In genomic region chr17:74748529-74749261, GRCh38 we compare ENCODE assay signal across 1 cellular context.
A peak's percentile ranks its signal among the peaks of the same experiment; 100 is the strongest.
TF ChIP-seq lines count a peak whose summit lies in the region.

TSS of gene NHERF1 (plus strand) at chr17:74748628. CDS start at chr17:74748847, 219 bp downstream.

TF ChIP-seq in HepG2, 621 proteins besides CTCF, POLR2A, EP300 and RAD21 (continued from another document and continues in another):
- TF ChIP-seq ZUFSP (CRISPR knock-in tag; IDR thresholded peaks at IDR 0.05; ENCODE audit: borderline replicate concordance) = no peak
- TF ChIP-seq ZNF530 (CRISPR knock-in tag; IDR thresholded peaks at IDR 0.05; ENCODE audit: low read depth) = no peak
- no peak for TF ChIP-seq TRIM24 (CRISPR knock-in tag; IDR thresholded peaks at IDR 0.05)
- peak; percentile 23; the same call in 1 of the 2 replicates for TF ChIP-seq ELF1 (CRISPR knock-in tag; IDR thresholded peaks at IDR 0.05)
- peak; percentile 61 for TF ChIP-seq KMT2A (CRISPR knock-in tag; IDR thresholded peaks at IDR 0.05)
- peak; percentile 92 for TF ChIP-seq ZNF430 (CRISPR knock-in tag; IDR thresholded peaks at IDR 0.05)
- TF ChIP-seq NRL (CRISPR knock-in tag; IDR thresholded peaks at IDR 0.05; ENCODE audit: borderline replicate concordance) = peak; percentile 92
- TF ChIP-seq GRHL1 (CRISPR knock-in tag; conservative IDR thresholded peaks at IDR 0.05) = no peak
- TF ChIP-seq SMYD3 (CRISPR knock-in tag; IDR thresholded peaks at IDR 0.05) = no peak
- peak; percentile 79; the same call in 1 of the 2 replicates for TF ChIP-seq ZNF678 (CRISPR knock-in tag; IDR thresholded peaks at IDR 0.05)
- no peak for TF ChIP-seq RBAK (CRISPR knock-in tag; IDR thresholded peaks at IDR 0.05)
- TF ChIP-seq IKZF4 (CRISPR knock-in tag; IDR thresholded peaks at IDR 0.05; ENCODE audit: borderline replicate concordance, low read depth, not compliant biosample characterization) = peak; percentile 60
- no peak for TF ChIP-seq ZNF607 (CRISPR knock-in tag; IDR thresholded peaks at IDR 0.05; ENCODE audit: borderline replicate concordance)
- TF ChIP-seq ZNF660 (CRISPR knock-in tag; IDR thresholded peaks at IDR 0.05; ENCODE audit: borderline replicate concordance, low read depth) = 0 out of 2 replicates have a peak, but pooled peaks have one; percentile 81
- 0 out of 2 replicates have a peak, but pooled peaks have one; percentile 41 for TF ChIP-seq ZNF33A (CRISPR knock-in tag; IDR thresholded peaks at IDR 0.05; ENCODE audit: borderline replicate concordance)
- TF ChIP-seq FOXP1 (IDR thresholded peaks at IDR 0.05) = no peak
- no peak; the same call in 1 of the 2 replicates for TF ChIP-seq FOXP1 (CRISPR knock-in tag; IDR thresholded peaks at IDR 0.05)
- TF ChIP-seq FOXC1 (CRISPR knock-in tag; IDR thresholded peaks at IDR 0.05; ENCODE audit: borderline replicate concordance) = peak; percentile 97
- TF ChIP-seq PPARG (CRISPR knock-in tag; conservative IDR thresholded peaks at IDR 0.05) = peak; percentile 45
- 0 out of 2 replicates have a peak, but pooled peaks have one; percentile 78 for TF ChIP-seq LRRFIP1 (CRISPR knock-in tag; conservative IDR thresholded peaks at IDR 0.05)
- TF ChIP-seq MEF2D (CRISPR knock-in tag; IDR thresholded peaks at IDR 0.05) = peak; percentile 64; the same call in 1 of the 2 replicates
- peak; percentile 97; the same call in 1 of the 2 replicates for TF ChIP-seq MLLT10 (CRISPR knock-in tag; IDR thresholded peaks at IDR 0.05)
- peak; percentile 94 for TF ChIP-seq NKX3-1 (CRISPR knock-in tag; IDR thresholded peaks at IDR 0.05)
- TF ChIP-seq ZNF18 (CRISPR knock-in tag; IDR thresholded peaks at IDR 0.05; ENCODE audit: insufficient replicate concordance) = peak; percentile 40
- peak; percentile 87 for TF ChIP-seq ZBTB10 (CRISPR knock-in tag; IDR thresholded peaks at IDR 0.05; ENCODE audit: borderline replicate concordance)
- TF ChIP-seq NFIB (CRISPR knock-in tag; IDR thresholded peaks at IDR 0.05; ENCODE audit: borderline replicate concordance) = no peak
- TF ChIP-seq ZFP36L1 (CRISPR knock-in tag; IDR thresholded peaks at IDR 0.05) = 0 out of 2 replicates have a peak, but pooled peaks have one; percentile 45
- TF ChIP-seq ZNF770 (CRISPR knock-in tag; IDR thresholded peaks at IDR 0.05) = 0 out of 2 replicates have a peak, but pooled peaks have one; percentile 46
- no peak for TF ChIP-seq U2AF1 (optimal IDR thresholded peaks at IDR 0.05; ENCODE audit: low read depth, low read length)
- TF ChIP-seq XRCC5 (optimal IDR thresholded peaks at IDR 0.05; ENCODE audit: low read length) = peak; percentile 61
- TF ChIP-seq HDAC2 (CRISPR knock-in tag; IDR thresholded peaks at IDR 0.05) = peak; percentile 74
- TF ChIP-seq MAX (IDR thresholded peaks at IDR 0.05) = peak; percentile 70
- TF ChIP-seq ZSCAN5A (CRISPR knock-in tag; IDR thresholded peaks at IDR 0.05; ENCODE audit: borderline replicate concordance) = no peak
- peak; percentile 79; the same call in 1 of the 2 replicates for TF ChIP-seq ZNF543 (CRISPR knock-in tag; IDR thresholded peaks at IDR 0.05)
- no peak for TF ChIP-seq MIER2 (CRISPR knock-in tag; IDR thresholded peaks at IDR 0.05)
- no peak for TF ChIP-seq THYN1 (CRISPR knock-in tag; IDR thresholded peaks at IDR 0.05; ENCODE audit: borderline replicate concordance, low read depth)
- TF ChIP-seq GATAD2A (CRISPR knock-in tag; IDR thresholded peaks at IDR 0.05) = no peak
- TF ChIP-seq ZNF674 (CRISPR knock-in tag; IDR thresholded peaks at IDR 0.05; ENCODE audit: low read depth) = peak; percentile 17; the same call in 1 of the 2 replicates
- TF ChIP-seq MIER3 (CRISPR knock-in tag; IDR thresholded peaks at IDR 0.05; ENCODE audit: borderline replicate concordance) = 0 out of 2 replicates have a peak, but pooled peaks have one; percentile 31
- TF ChIP-seq E2F2 (CRISPR knock-in tag; IDR thresholded peaks at IDR 0.05; ENCODE audit: borderline replicate concordance) = peak; percentile 89
- TF ChIP-seq NFRKB (IDR thresholded peaks at IDR 0.05) = no peak
- TF ChIP-seq CENPT (CRISPR knock-in tag; IDR thresholded peaks at IDR 0.05; ENCODE audit: low read depth) = no peak
- TF ChIP-seq TP53 (CRISPR knock-in tag; conservative IDR thresholded peaks at IDR 0.05) = peak; percentile 92
- TF ChIP-seq SOX6 (IDR thresholded peaks at IDR 0.05) = no peak
- peak; percentile 64 for TF ChIP-seq SOX6 (CRISPR knock-in tag; IDR thresholded peaks at IDR 0.05)
- TF ChIP-seq RAD51 (IDR thresholded peaks at IDR 0.05; ENCODE audit: borderline replicate concordance) = no peak
- no peak for TF ChIP-seq GABPA (IDR thresholded peaks at IDR 0.05; ENCODE audit: low read depth, low read length)
- TF ChIP-seq GABPA (CRISPR knock-in tag; IDR thresholded peaks at IDR 0.05; ENCODE audit: low read depth) = no peak
- peak; percentile 72; the same call in 1 of the 2 replicates for TF ChIP-seq KMT2B (CRISPR knock-in tag; IDR thresholded peaks at IDR 0.05)
- TF ChIP-seq TIGD3 (CRISPR knock-in tag; IDR thresholded peaks at IDR 0.05; ENCODE audit: borderline replicate concordance) = peak; percentile 84
